ENCODE assay signal across 18 cellular contexts in genomic region chr14:102251161-102251560, GRCh38.
"Had no signal": no experiment of that assay in that cellular context is flagged by ENCODE, and none has a peak within 500 bp of the region (broad histone marks: within the 10 kb centered on the region; RNA-seq: fewer than 3 reads in every experiment).

No MANE protein-coding gene starts in this region.

- H3K9me3 Mint-ChIP-seq: dendritic cell treated with granulocyte-macrophage colony-stimulating factor and Interleukin-4, amounts not matched to agents 40 ng/mL and 50 ng/mL, for 4 days; effector memory CD8-positive, alpha-beta T cell; naive B cell had no signal

- H3K36me3 Mint-ChIP-seq: naive B cell had no signal

- H3K4me3 ChIP-seq: colonic mucosa, esophagus muscularis mucosa, heart right ventricle, left lung, lower lobe of right lung had no signal

- H3K36me3 ChIP-seq: colonic mucosa, left lung had no signal

- H3K4me3 Mint-ChIP-seq: dendritic cell treated with granulocyte-macrophage colony-stimulating factor and Interleukin-4, amounts not matched to agents 40 ng/mL and 50 ng/mL, for 4 days; effector memory CD8-positive, alpha-beta T cell; naive B cell had no signal

- H3K27me3 ChIP-seq: colonic mucosa, esophagus muscularis mucosa, foreskin keratinocyte, heart right ventricle, left lung had no signal

- ATAC-seq: effector memory CD8-positive, alpha-beta T cell; foreskin keratinocyte; heart right ventricle; left cardiac atrium; left lung; left ventricle myocardium superior; lower lobe of right lung had no signal

- H3K9me3 ChIP-seq: colonic mucosa, esophagus muscularis mucosa, heart right ventricle, left lung, lower lobe of right lung had no signal

- H3K4me1 Mint-ChIP-seq: naive B cell had no signal

- H3K27me3 Mint-ChIP-seq: dendritic cell treated with granulocyte-macrophage colony-stimulating factor and Interleukin-4, amounts not matched to agents 40 ng/mL and 50 ng/mL, for 4 days; effector memory CD8-positive, alpha-beta T cell; naive B cell had no signal

- H3K27ac ChIP-seq: colonic mucosa, esophagus muscularis mucosa, foreskin keratinocyte, heart right ventricle, left lung, lower lobe of right lung had no signal

- H3K4me1 ChIP-seq: colonic mucosa, left lung, lower lobe of right lung had no signal

- H3K27ac Mint-ChIP-seq: dendritic cell treated with granulocyte-macrophage colony-stimulating factor and Interleukin-4, amounts not matched to agents 40 ng/mL and 50 ng/mL, for 4 days; effector memory CD8-positive, alpha-beta T cell had no signal

- DNase-seq: colonic mucosa; cortex of kidney; effector CD8-positive, alpha-beta T cell; effector memory CD8-positive, alpha-beta T cell; foreskin keratinocyte; glutamatergic neuron; head of caudate nucleus; heart right ventricle; hippocampal formation; left cardiac atrium; left lung; left ventricle myocardium superior; lower lobe of right lung; mesendoderm; midbrain; naive B cell had no signal
